ENCODE assay signal across 8 cellular contexts in the genomic region with DNA sequence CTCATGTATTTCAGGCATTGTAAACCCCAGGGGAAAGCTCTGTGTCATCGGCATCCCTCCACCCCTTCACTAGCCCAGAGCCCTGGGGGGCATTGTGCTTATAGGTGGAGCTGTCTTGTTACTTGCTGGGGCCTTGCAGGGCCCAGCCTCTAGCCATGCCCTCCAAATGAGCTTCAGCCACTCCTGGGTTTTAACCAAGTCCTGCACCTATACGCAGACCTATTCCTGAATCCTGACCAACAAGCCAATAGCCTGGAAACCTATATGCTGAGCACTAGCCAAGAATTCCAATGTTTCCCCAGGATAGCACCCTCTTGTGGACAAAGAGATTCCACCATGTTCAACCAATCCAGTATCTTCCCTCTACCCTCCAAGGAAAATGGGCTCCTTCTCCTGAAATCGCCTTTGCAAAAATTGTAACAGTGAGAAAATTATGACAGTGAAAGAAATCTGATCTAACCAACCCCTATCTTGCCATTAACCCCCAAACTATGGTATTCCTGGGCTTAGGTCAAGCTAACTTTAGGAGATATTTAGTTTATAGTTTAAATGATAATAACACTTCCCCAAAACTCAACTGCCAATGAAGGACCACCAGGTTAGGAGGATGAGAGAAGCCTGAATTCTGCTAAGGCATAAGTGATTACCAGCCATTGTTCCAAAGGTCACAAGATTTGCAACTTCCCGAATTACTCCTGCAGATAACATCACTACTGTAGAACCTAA. TPM values are rescaled to one million over a fixed set of nuclear protein-coding genes. Genes with fewer than 3 reads are reported as not detected.
DNase-seq lines count a peak whose midpoint lies in the region; ATAC-seq and TF ChIP-seq lines count a peak whose summit lies in the region.

No MANE protein-coding gene starts in this region.

- peaks cover 24% of the 10 kb centered on the region for H3K4me1 Mint-ChIP-seq in GM23338

- H3K79me2 ChIP-seq in GM23338 (replicated peaks; ENCODE audit: insufficient read depth) (no peaks in the 10 kb centered on the region), OCI-LY3 (ENCODE audit: low read length) (no peaks in the 10 kb centered on the region)

- no peak for TF ChIP-seq POLR2A in testis (IDR thresholded peaks at IDR 0.05)

- no peak overlapping the region for H3K4me2 ChIP-seq in GM23338
- no peak overlapping the region for H3K4me2 ChIP-seq in OCI-LY3 (ENCODE audit: low read length)

- peaks cover 6% of the 10 kb centered on the region; the same call in 1 of the 2 replicates for H3K4me1 ChIP-seq in GM23338 (ENCODE audit: insufficient read depth)
- peaks cover 19% of the 10 kb centered on the region for H3K4me1 ChIP-seq in OCI-LY3 (ENCODE audit: low read length)
- peaks cover 9% of the 10 kb centered on the region for H3K4me1 ChIP-seq in testis

- H3K9ac ChIP-seq in OCI-LY3 (ENCODE audit: low read length) = no peak overlapping the region

- H3K36me3 ChIP-seq in GM23338 (ENCODE audit: insufficient read depth) (no peaks in the 10 kb centered on the region), OCI-LY3 (replicated peaks; ENCODE audit: low read depth, low read length) (no peaks in the 10 kb centered on the region), testis (ENCODE audit: low read depth, missing control alignments) (no peaks in the 10 kb centered on the region)

- H3K4me3 Mint-ChIP-seq in GM23338 = no peak overlapping the region

- H2AFZ ChIP-seq in GM23338 = no peak overlapping the region
- no peak overlapping the region for H2AFZ ChIP-seq in OCI-LY3 (ENCODE audit: low read depth, low read length)

- 0 out of 2 replicates have a peak, but pooled peaks cover 9% of the 10 kb centered on the region for H3K9me3 ChIP-seq in OCI-LY3 (ENCODE audit: insufficient read depth, low read length)
- H3K9me3 ChIP-seq in testis = no peaks in the 10 kb centered on the region

- 88 to 92% methylated on average over 4 of the region's 4 CpGs for WGBS in testis, 2 donors

- no peak overlapping the region for H3K27ac ChIP-seq in GM23338 (ENCODE audit: low read depth)
- H3K27ac ChIP-seq in OCI-LY3 (ENCODE audit: low read length) = no peak overlapping the region
- no peak overlapping the region for H3K27ac ChIP-seq in testis

- peak; percentile 36 for ATAC-seq in GM23338
- no peak for ATAC-seq in GM18519 (IDR thresholded peaks at IDR 0.05; ENCODE audit: low FRiP score, unreplicated experiment)

- H3K36me3 Mint-ChIP-seq in GM23338 (ENCODE audit: low read depth) = no peaks in the 10 kb centered on the region; the same call in 1 of the 3 replicates

- H3K27ac Mint-ChIP-seq in GM23338 = no peak overlapping the region

- TF ChIP-seq CTCF in AG09319 (IDR thresholded peaks at IDR 0.05; ENCODE audit: low read depth, low read length) = peak; percentile 38
- peak; percentile 81 to 89 for TF ChIP-seq CTCF in GM23338 (conservative IDR thresholded peaks at IDR 0.05; ENCODE audit: low read depth in 2 of 2)
- TF ChIP-seq CTCF in OCI-LY3 (IDR thresholded peaks at IDR 0.05; ENCODE audit: low read depth, low read length) = peak; percentile 73
- TF ChIP-seq CTCF in foreskin fibroblast (IDR thresholded peaks at IDR 0.05; ENCODE audit: low read depth, low read length) = peak; percentile 54
- TF ChIP-seq CTCF in testis (IDR thresholded peaks at IDR 0.05) = peak; percentile 9 to 59 (median 45)

- intact Hi-C loops in testis (cut with DNase I; ENCODE audit: low total_unique reads) = no loop called here

- peaks cover 7% of the 10 kb centered on the region for H3F3A ChIP-seq in GM23338 (replicated peaks; ENCODE audit: low read depth)

- H3K9me2 ChIP-seq in GM23338 (ENCODE audit: insufficient read depth) = no peaks in the 10 kb centered on the region

- no peaks in the 10 kb centered on the region for H4K20me1 ChIP-seq in GM23338 (replicated peaks; ENCODE audit: insufficient read depth)
- no peaks in the 10 kb centered on the region for H4K20me1 ChIP-seq in OCI-LY3 (ENCODE audit: insufficient read depth, low read length)

- H3K27me3 ChIP-seq in GM23338 (ENCODE audit: insufficient read depth) (peaks cover 9% of the 10 kb centered on the region), OCI-LY3 (ENCODE audit: low read depth, low read length) (no peaks in the 10 kb centered on the region), testis (no peaks in the 10 kb centered on the region)

- H3K4me3 ChIP-seq in GM23338 (no peak overlapping the region), OCI-LY3 (ENCODE audit: low read length) (no peak overlapping the region), foreskin fibroblast (ENCODE audit: low read depth in 1 of 2, low read length in 2 of 2) (no peak overlapping the region), testis (no peak overlapping the region)

- H3K9me3 Mint-ChIP-seq in GM23338 = peaks cover 8% of the 10 kb centered on the region; the same call in 2 of the 3 replicates

- DNase-seq in AG09319 (ENCODE audit: extremely low read depth, low read depth) (no peak), GM23338 (ENCODE audit: low spot score) (peak; percentile 84), foreskin fibroblast (peak; percentile 22 to 52), testis (no peak), NCI-H2196 treated with DMSO at 0.1 percent for 48 hours (lab: John Stamatoyannopoulos, UW; ENCODE audit: unreplicated experiment) (no peak)
- no peak for DNase-seq in stimulated activated naive CD4-positive, alpha-beta T cell treated with Interleukin-2 at 50 U/mL for 16 hours (lab: John Stamatoyannopoulos, UW)

- peaks cover 7% of the 10 kb centered on the region for H3K27me3 Mint-ChIP-seq in GM23338 (ENCODE audit: insufficient read depth, low read depth, poor library complexity)

TF ChIP-seq in GM23338, 12 proteins besides CTCF, POLR2A, EP300 and RAD21:
- TF ChIP-seq ZNF331 (CRISPR knock-in tag; IDR thresholded peaks at IDR 0.05; ENCODE audit: low read depth) = peak; percentile 100
- no peak for TF ChIP-seq ZNF114 (CRISPR knock-in tag; IDR thresholded peaks at IDR 0.05)

RNA-seq across cellular contexts. Expression of a gene that starts 55.5 kb away (rescaled TPM):
- total RNA-seq in GM23338 (2014; rRNA removed; shearing (Covaris generic)) = 16.5 and 28.6 TPM in 2 replicates
- 7.9 and 10.1 TPM in 2 replicates for polyA plus RNA-seq in GM23338 (2016; fragmentation: Nextera tagmentation; extraction: Ambion mirVana)
- total RNA-seq in testis = 10 to 100 TPM; 12.1 to 17.0 TPM
- polyA plus RNA-seq in testis (ENCODE audit: insufficient read depth, low read depth, low replicate concordance) = 11.3 TPM

Comparison
In these comparisons a context has a peak if more than half of its experiments do, and no peak if none do; other contexts are left out.
1. DNase-seq: peak in GM23338 (single experiment) and foreskin fibroblast (2 of 2); none in AG09319 (single experiment), testis (single experiment), NCI-H2196 treated with DMSO at 0.1 percent for 48 hours (single experiment) and stimulated activated naive CD4-positive, alpha-beta T cell treated with Interleukin-2 at 50 U/mL for 16 hours (single experiment).
2. Peak in every context shown above with its lines, with median percentiles within 50 percentile points of each other: CTCF ChIP-seq.